3 cellular contexts compared by ENCODE assay signal in genomic region chr2:96053385-96053784, GRCh38. TPM values are rescaled to one million over a fixed set of nuclear protein-coding genes. Genes with fewer than 3 reads are reported as not detected.
"Had no signal": no experiment of that assay in that cellular context is flagged by ENCODE, and none has a peak within 500 bp of the region (broad histone marks: within the 10 kb centered on the region; RNA-seq: fewer than 3 reads in every experiment).

No MANE protein-coding gene starts in this region.

RNA-seq across cellular contexts. Expression of gene GPAT2, which starts 18.7 kb away (rescaled TPM):
- total RNA-seq: neural crest cell, osteocyte, smooth muscle cell had no signal
